8 cellular contexts compared by ENCODE assay signal in genomic region chr1:21302747-21303715, GRCh38. TPM values are rescaled to one million over a fixed set of nuclear protein-coding genes. Genes with fewer than 3 reads are reported as not detected.
DNase-seq lines count a peak whose midpoint lies in the region; ATAC-seq, FAIRE-seq and TF ChIP-seq lines count a peak whose summit lies in the region.

No MANE protein-coding gene starts in this region.

- no peak overlapping the region for H3K4me3 ChIP-seq in astrocyte (ENCODE audit: insufficient read depth, low read depth, low read length)

- no peak overlapping the region for H2AFZ ChIP-seq in astrocyte (ENCODE audit: low read depth, low read length)

- H4K20me1 ChIP-seq in astrocyte (ENCODE audit: insufficient read depth, low read length) = peaks cover 49% of the 10 kb centered on the region

- DNase-seq in Right ventricle myocardium inferior (ENCODE audit: missing footprints) (peak; percentile 17), cardiac septum (ENCODE audit: low spot score) (no peak), astrocyte (ENCODE audit: low read depth) (peak; percentile 85), islet precursor cell (peak; percentile 86), germinal center (ENCODE audit: low spot score) (no peak), NOMO-1 treated with dmso at 0.1 percent for 144 hours (lab: John Stamatoyannopoulos, UW; ENCODE audit: unreplicated experiment) (no peak)
- no peak for DNase-seq in effector CD8-positive, alpha-beta T cell (lab: John Stamatoyannopoulos, UW)
- no peak for DNase-seq in activated CD8-positive, alpha-beta memory T cell treated with anti-CD3 and anti-CD28 coated beads, Interleukin-2, amount 50 U/mL, for 48 hours

- no peak for TF ChIP-seq CTCF in astrocyte (IDR thresholded peaks at IDR 0.05; ENCODE audit: insufficient read depth, low read depth, low read length)

- peak; percentile 19 for ATAC-seq in Right ventricle myocardium inferior

- no peaks in the 10 kb centered on the region for H3K27me3 Mint-ChIP-seq in astrocyte (ENCODE audit: low read depth, unreplicated experiment)

- peak overlapping the region; percentile 58 for H3K4me2 ChIP-seq in astrocyte (ENCODE audit: low read length)

- H3K36me3 ChIP-seq in astrocyte (ENCODE audit: insufficient read depth, low read length) = no peaks in the 10 kb centered on the region

- H3K27ac ChIP-seq in astrocyte (ENCODE audit: low read depth, low read length) = peak overlapping the region; percentile 58

- H3K27me3 ChIP-seq in astrocyte (ENCODE audit: insufficient read depth, low read length) = no peaks in the 10 kb centered on the region

- H3K27ac Mint-ChIP-seq in astrocyte (ENCODE audit: unreplicated experiment) = peak overlapping the region; percentile 18

- intact Hi-C loops in Right ventricle myocardium inferior (cut with DNase I) = no loop called here
- intact Hi-C loops in cardiac septum (cut with DNase I) = loop anchor here (5.0 kb wide), 1 partner anchor 51 kb away; no protein-coding TSS in a partner anchor

- no peak overlapping the region for H3K4me3 Mint-ChIP-seq in astrocyte (ENCODE audit: unreplicated experiment)

- H3K4me1 Mint-ChIP-seq in astrocyte (ENCODE audit: low read depth, unreplicated experiment) = peaks cover 45% of the 10 kb centered on the region

- H3K4me1 ChIP-seq in astrocyte (ENCODE audit: insufficient read depth, low read length) = peaks cover 30% of the 10 kb centered on the region

- peaks cover 70% of the 10 kb centered on the region for H3K79me2 ChIP-seq in astrocyte (ENCODE audit: insufficient read depth, low read length)

- H3K9me3 Mint-ChIP-seq in astrocyte (ENCODE audit: unreplicated experiment) = no peaks in the 10 kb centered on the region

- peaks cover 7% of the 10 kb centered on the region for H3K36me3 Mint-ChIP-seq in astrocyte (ENCODE audit: low read depth, unreplicated experiment)

- H3K9ac ChIP-seq in astrocyte (ENCODE audit: low read length) = peak overlapping the region; percentile 42

- FAIRE-seq in astrocyte (lab: Jason Lieb, UNC) = no peak

- no peaks in the 10 kb centered on the region for H3K9me3 ChIP-seq in astrocyte (ENCODE audit: insufficient read depth, low read depth, low read length)

RNA-seq across cellular contexts. Expression of gene ECE1, which starts 12.8 kb away (rescaled TPM):
- total RNA-seq in Right ventricle myocardium inferior (49.3 TPM), cardiac septum (55.8 TPM), astrocyte (172 and 182 TPM in 2 replicates)

Comparison
In these comparisons a context has a peak if more than half of its experiments do, and no peak if none do; other contexts are left out.
1. DNase-seq: peak in Right ventricle myocardium inferior (single experiment), astrocyte (single experiment) and islet precursor cell (single experiment); none in cardiac septum (single experiment), germinal center (single experiment), effector CD8-positive, alpha-beta T cell (single experiment), activated CD8-positive, alpha-beta memory T cell treated with anti-CD3 and anti-CD28 coated beads, Interleukin-2, amount 50 U/mL, for 48 hours (single experiment) and NOMO-1 treated with dmso at 0.1 percent for 144 hours (single experiment).